1 cellular context compared by ENCODE assay signal in the genomic region with DNA sequence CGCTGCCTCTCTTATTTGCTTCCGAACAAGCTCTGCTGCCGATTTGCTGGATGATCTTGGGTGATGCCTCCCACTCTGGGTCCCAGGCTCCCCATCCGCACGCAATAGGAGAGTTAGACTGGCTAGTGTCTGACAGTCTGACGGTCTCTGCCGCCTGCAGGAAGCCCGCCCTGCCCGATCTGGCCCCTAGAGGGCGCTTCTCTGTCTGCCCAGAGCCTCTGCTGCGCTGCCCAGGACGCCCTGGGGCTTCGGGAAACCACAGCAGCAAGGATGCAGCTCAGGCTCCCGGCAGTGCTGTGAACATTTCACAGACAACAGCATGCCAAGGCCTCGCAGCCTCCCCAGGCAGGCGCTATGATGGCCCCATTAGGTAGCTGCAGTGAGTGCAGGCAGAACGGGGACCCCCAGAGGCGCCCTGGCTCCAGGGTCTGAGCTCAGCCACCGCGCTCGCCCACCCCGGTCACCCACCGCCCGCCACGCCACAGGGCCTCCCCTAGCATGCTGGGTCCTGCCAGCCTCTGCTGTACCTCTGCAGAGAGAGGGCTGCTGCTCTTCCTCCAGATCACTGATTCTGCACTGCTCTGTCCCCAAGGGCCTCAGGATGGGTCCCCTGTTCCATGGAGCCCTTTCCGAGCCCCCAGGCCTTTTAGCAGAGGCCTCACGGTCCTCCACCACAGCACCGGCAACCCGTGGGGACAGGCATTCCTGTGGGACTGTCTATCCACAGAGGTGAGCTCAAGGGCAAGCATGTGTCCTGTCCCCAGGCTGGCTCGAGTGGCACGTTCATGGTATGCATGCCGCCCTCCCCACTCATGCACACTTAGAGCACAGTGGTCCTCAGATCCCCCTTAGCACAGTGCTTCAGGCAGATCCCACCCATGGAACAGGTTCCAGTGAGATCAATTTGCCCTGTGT.
TF ChIP-seq lines count a peak whose summit lies in the region.

No MANE protein-coding gene starts in this region.

TF ChIP-seq in HCT116, 20 proteins besides CTCF, POLR2A, EP300 and RAD21 (continued from another document):
- TF ChIP-seq, protein P1, sequence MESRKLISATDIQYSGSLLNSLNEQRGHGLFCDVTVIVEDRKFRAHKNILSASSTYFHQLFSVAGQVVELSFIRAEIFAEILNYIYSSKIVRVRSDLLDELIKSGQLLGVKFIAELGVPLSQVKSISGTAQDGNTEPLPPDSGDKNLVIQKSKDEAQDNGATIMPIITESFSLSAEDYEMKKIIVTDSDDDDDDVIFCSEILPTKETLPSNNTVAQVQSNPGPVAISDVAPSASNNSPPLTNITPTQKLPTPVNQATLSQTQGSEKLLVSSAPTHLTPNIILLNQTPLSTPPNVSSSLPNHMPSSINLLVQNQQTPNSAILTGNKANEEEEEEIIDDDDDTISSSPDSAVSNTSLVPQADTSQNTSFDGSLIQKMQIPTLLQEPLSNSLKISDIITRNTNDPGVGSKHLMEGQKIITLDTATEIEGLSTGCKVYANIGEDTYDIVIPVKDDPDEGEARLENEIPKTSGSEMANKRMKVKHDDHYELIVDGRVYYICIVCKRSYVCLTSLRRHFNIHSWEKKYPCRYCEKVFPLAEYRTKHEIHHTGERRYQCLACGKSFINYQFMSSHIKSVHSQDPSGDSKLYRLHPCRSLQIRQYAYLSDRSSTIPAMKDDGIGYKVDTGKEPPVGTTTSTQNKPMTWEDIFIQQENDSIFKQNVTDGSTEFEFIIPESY (IDR thresholded peaks at IDR 0.05; ENCODE audit: extremely low read depth, insufficient replicate concordance, low read length): no peak
- TF ChIP-seq MAX (IDR thresholded peaks at IDR 0.05) (no peak), TCF7L2 (IDR thresholded peaks at IDR 0.05; ENCODE audit: borderline replicate concordance, extremely low read depth, insufficient read depth, insufficient read length) (no peak), POLR2AphosphoS5 (IDR thresholded peaks at IDR 0.05; ENCODE audit: low read depth, low read length) (no peak), YY1 (IDR thresholded peaks at IDR 0.05; ENCODE audit: extremely low read depth, insufficient replicate concordance, low read depth, low read length) (no peak), SP1 (IDR thresholded peaks at IDR 0.05; ENCODE audit: low read depth) (no peak), FOSL1 (IDR thresholded peaks at IDR 0.05; ENCODE audit: low read depth) (no peak), EZH2 (IDR thresholded peaks at IDR 0.05) (no peak), SRF (IDR thresholded peaks at IDR 0.05; ENCODE audit: low read depth) (no peak), ZNF274 (IDR thresholded peaks at IDR 0.05; ENCODE audit: low read depth, low read length) (no peak), ELF1 (IDR thresholded peaks at IDR 0.05; ENCODE audit: borderline replicate concordance, low read depth) (no peak)
- TF ChIP-seq, protein P2, sequence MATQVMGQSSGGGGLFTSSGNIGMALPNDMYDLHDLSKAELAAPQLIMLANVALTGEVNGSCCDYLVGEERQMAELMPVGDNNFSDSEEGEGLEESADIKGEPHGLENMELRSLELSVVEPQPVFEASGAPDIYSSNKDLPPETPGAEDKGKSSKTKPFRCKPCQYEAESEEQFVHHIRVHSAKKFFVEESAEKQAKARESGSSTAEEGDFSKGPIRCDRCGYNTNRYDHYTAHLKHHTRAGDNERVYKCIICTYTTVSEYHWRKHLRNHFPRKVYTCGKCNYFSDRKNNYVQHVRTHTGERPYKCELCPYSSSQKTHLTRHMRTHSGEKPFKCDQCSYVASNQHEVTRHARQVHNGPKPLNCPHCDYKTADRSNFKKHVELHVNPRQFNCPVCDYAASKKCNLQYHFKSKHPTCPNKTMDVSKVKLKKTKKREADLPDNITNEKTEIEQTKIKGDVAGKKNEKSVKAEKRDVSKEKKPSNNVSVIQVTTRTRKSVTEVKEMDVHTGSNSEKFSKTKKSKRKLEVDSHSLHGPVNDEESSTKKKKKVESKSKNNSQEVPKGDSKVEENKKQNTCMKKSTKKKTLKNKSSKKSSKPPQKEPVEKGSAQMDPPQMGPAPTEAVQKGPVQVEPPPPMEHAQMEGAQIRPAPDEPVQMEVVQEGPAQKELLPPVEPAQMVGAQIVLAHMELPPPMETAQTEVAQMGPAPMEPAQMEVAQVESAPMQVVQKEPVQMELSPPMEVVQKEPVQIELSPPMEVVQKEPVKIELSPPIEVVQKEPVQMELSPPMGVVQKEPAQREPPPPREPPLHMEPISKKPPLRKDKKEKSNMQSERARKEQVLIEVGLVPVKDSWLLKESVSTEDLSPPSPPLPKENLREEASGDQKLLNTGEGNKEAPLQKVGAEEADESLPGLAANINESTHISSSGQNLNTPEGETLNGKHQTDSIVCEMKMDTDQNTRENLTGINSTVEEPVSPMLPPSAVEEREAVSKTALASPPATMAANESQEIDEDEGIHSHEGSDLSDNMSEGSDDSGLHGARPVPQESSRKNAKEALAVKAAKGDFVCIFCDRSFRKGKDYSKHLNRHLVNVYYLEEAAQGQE (IDR thresholded peaks at IDR 0.05; ENCODE audit: low read depth): no peak
